Comparison of ENCODE assay signal across 14 cellular contexts in the genomic region with DNA sequence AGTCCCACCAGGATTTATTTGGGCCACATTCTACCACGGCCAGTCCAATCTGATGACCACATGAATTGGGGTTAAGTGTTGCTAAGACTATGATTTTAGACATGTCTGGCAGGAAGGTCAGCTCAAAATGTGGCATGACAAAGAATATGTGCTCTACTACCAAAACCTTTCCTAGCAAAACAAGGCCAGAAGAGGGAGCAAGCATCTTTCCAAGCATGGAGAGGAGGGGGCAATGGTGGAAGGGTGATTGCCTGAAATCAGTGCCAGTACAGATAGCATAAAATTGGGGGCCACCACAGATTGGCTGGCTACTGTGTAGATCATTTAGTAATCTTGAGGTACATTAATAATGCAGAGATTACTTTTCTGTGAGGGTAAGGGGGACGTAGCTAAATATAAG. TPM values are rescaled to one million over a fixed set of nuclear protein-coding genes. Genes with fewer than 3 reads are reported as not detected.
DNase-seq lines count a peak whose midpoint lies in the region; TF ChIP-seq lines count a peak whose summit lies in the region.
"Had no signal": no experiment of that assay in that cellular context is flagged by ENCODE, and none has a peak within 500 bp of the region (broad histone marks: within the 10 kb centered on the region; RNA-seq: fewer than 3 reads in every experiment).

No MANE protein-coding gene starts in this region.

- no peak for TF ChIP-seq EP300 in Ishikawa (IDR thresholded peaks at IDR 0.05; ENCODE audit: borderline replicate concordance)

- DNase-seq in D341Med (ENCODE audit: low spot score) (peak; percentile 45), astrocyte of the cerebellum (ENCODE audit: low read depth) (no peak), iPS-NIHi11 (ENCODE audit: low spot score) (peak; percentile 41), middle frontal gyrus (ENCODE audit: extremely low spot score, low spot score) (no peak), cerebellum (ENCODE audit: low spot score) (no peak)
- no peak for DNase-seq in activated naive CD4-positive, alpha-beta T cell treated with Interleukin-2 at 50 U/mL for 16 hours
- DNase-seq in effector CD4-positive, alpha-beta T cell, result no peak
- DNase-seq: activated CD8-positive, alpha-beta memory T cell treated with anti-CD3 and anti-CD28 coated beads, Interleukin-2, amount 50 U/mL, for 4 hours; CD8-positive, alpha-beta memory T cell; NCI-H1436; NCI-H774; nucleus accumbens had no signal

- no peak overlapping the region for H3K4me3 ChIP-seq in astrocyte of the cerebellum (ENCODE audit: low read depth, low read length)
- H3K4me3 ChIP-seq: smooth muscle cell had no signal

- in situ Hi-C loops in astrocyte of the cerebellum (cut with HindIII; ENCODE audit: low sequenced_read_pairs), result no loop called here

- peak; percentile 11; the same call in 1 of the 2 replicates for TF ChIP-seq RAD21 in Ishikawa (IDR thresholded peaks at IDR 0.05; ENCODE audit: low read depth)

- peak; percentile 9 for TF ChIP-seq CTCF in astrocyte of the cerebellum (IDR thresholded peaks at IDR 0.05; ENCODE audit: low read depth, low read length, missing control alignments)

TF ChIP-seq in Ishikawa, 13 proteins besides CTCF, POLR2A, EP300 and RAD21:
- TF ChIP-seq ZBTB7A (IDR thresholded peaks at IDR 0.05; ENCODE audit: low read depth) (no peak), TEAD4 (IDR thresholded peaks at IDR 0.05) (no peak)

RNA-seq across cellular contexts. Expression of gene TMEM39A, which starts 43.2 kb away (rescaled TPM):
- 32.7 TPM for total RNA-seq in cerebellum

RNA-seq across cellular contexts. Expression of gene POGLUT1, which starts 48.6 kb away (rescaled TPM):
- 21.1 TPM for total RNA-seq in cerebellum

Comparison
In these comparisons a context has a peak if more than half of its experiments do, and no peak if none do; other contexts are left out.
1. DNase-seq: peak in D341Med (single experiment) and iPS-NIHi11 (single experiment); none in astrocyte of the cerebellum (single experiment), activated naive CD4-positive, alpha-beta T cell treated with Interleukin-2 at 50 U/mL for 16 hours (single experiment), effector CD4-positive, alpha-beta T cell (single experiment), middle frontal gyrus (single experiment) and cerebellum (single experiment).